Comparison of ENCODE assay signal across 1 cellular context in genomic region chr2:159712194-159712928, GRCh38.
TF ChIP-seq lines count a peak whose summit lies in the region.

Gene MARCHF7, plus strand, starts transcription at chr2:159712506. Its CDS starts 16,517 bp downstream, at chr2:159729023.

TF ChIP-seq in WTC11, 78 proteins besides CTCF, POLR2A, EP300 and RAD21 (continued from another document and continues in another):
- TF ChIP-seq USF2 (CRISPR knock-in tag; IDR thresholded peaks at IDR 0.05) (0 out of 2 replicates have a peak, but pooled peaks have one; percentile 43), ZNF263 (CRISPR knock-in tag; IDR thresholded peaks at IDR 0.05; ENCODE audit: low read depth) (no peak), GTF2I (CRISPR knock-in tag; conservative IDR thresholded peaks at IDR 0.05) (no peak), ZNF121 (CRISPR knock-in tag; IDR thresholded peaks at IDR 0.05) (no peak), NFATC4 (CRISPR knock-in tag; IDR thresholded peaks at IDR 0.05) (no peak), SP1 (CRISPR knock-in tag; conservative IDR thresholded peaks at IDR 0.05) (peak; percentile 51), STAT6 (CRISPR knock-in tag; conservative IDR thresholded peaks at IDR 0.05; ENCODE audit: low read depth) (no peak), ATF3 (CRISPR knock-in tag; conservative IDR thresholded peaks at IDR 0.05) (no peak), PRRX2 (CRISPR knock-in tag; IDR thresholded peaks at IDR 0.05) (0 out of 2 replicates have a peak, but pooled peaks have one; percentile 69), ESRRA (CRISPR knock-in tag; IDR thresholded peaks at IDR 0.05; ENCODE audit: borderline replicate concordance) (peak; percentile 37; the same call in 1 of the 2 replicates), E2F4 (CRISPR knock-in tag; IDR thresholded peaks at IDR 0.05; ENCODE audit: borderline replicate concordance, low read depth) (no peak), ATF1 (CRISPR knock-in tag; IDR thresholded peaks at IDR 0.05) (peak; percentile 79; the same call in 1 of the 2 replicates), FOXP1 (CRISPR knock-in tag; IDR thresholded peaks at IDR 0.05; ENCODE audit: borderline replicate concordance) (peak; percentile 86; the same call in 1 of the 2 replicates), MXD4 (CRISPR knock-in tag; IDR thresholded peaks at IDR 0.05; ENCODE audit: borderline replicate concordance) (no peak), TEAD4 (CRISPR knock-in tag; IDR thresholded peaks at IDR 0.05) (no peak), ZNF219 (CRISPR knock-in tag; IDR thresholded peaks at IDR 0.05; ENCODE audit: borderline replicate concordance) (no peak; the same call in 1 of the 2 replicates), ZNF232 (CRISPR knock-in tag; IDR thresholded peaks at IDR 0.05) (0 out of 2 replicates have a peak, but pooled peaks have one; percentile 62), PRDM15 (CRISPR knock-in tag; IDR thresholded peaks at IDR 0.05) (0 out of 2 replicates have a peak, but pooled peaks have one; percentile 5), ARID4B (CRISPR knock-in tag; IDR thresholded peaks at IDR 0.05; ENCODE audit: borderline replicate concordance) (peak; percentile 91), SMAD4 (CRISPR knock-in tag; IDR thresholded peaks at IDR 0.05) (no peak), GABPB1 (CRISPR knock-in tag; IDR thresholded peaks at IDR 0.05) (peak; percentile 76; the same call in 1 of the 2 replicates), ZNF512 (CRISPR knock-in tag; IDR thresholded peaks at IDR 0.05; ENCODE audit: borderline replicate concordance) (no peak), E2F5 (CRISPR knock-in tag; IDR thresholded peaks at IDR 0.05) (peak; percentile 84), CREM (CRISPR knock-in tag; IDR thresholded peaks at IDR 0.05) (peak; percentile 60; the same call in 1 of the 2 replicates), ZMAT4 (CRISPR knock-in tag; IDR thresholded peaks at IDR 0.05) (no peak), FOXP4 (CRISPR knock-in tag; IDR thresholded peaks at IDR 0.05) (peak; percentile 31; the same call in 1 of the 2 replicates), CBFB (CRISPR knock-in tag; IDR thresholded peaks at IDR 0.05; ENCODE audit: low read depth) (no peak), SMAD3 (CRISPR knock-in tag; IDR thresholded peaks at IDR 0.05; ENCODE audit: borderline replicate concordance) (no peak), ZNF396 (CRISPR knock-in tag; IDR thresholded peaks at IDR 0.05; ENCODE audit: borderline replicate concordance) (no peak; the same call in 1 of the 2 replicates), JUN (CRISPR knock-in tag; IDR thresholded peaks at IDR 0.05) (peak; percentile 86), ETV6 (CRISPR knock-in tag; IDR thresholded peaks at IDR 0.05) (peak; percentile 66), ZBTB21 (CRISPR knock-in tag; IDR thresholded peaks at IDR 0.05; ENCODE audit: borderline replicate concordance) (no peak), ZNF317 (CRISPR knock-in tag; IDR thresholded peaks at IDR 0.05; ENCODE audit: borderline replicate concordance, low read depth) (no peak), RELA (CRISPR knock-in tag; IDR thresholded peaks at IDR 0.05; ENCODE audit: borderline replicate concordance) (peak; percentile 73; the same call in 1 of the 2 replicates), ERG (CRISPR knock-in tag; IDR thresholded peaks at IDR 0.05) (peak; percentile 50; the same call in 1 of the 2 replicates), IRF1 (CRISPR knock-in tag; IDR thresholded peaks at IDR 0.05) (no peak)
